Comparison of ENCODE assay signal across 16 cellular contexts in the genomic region with DNA sequence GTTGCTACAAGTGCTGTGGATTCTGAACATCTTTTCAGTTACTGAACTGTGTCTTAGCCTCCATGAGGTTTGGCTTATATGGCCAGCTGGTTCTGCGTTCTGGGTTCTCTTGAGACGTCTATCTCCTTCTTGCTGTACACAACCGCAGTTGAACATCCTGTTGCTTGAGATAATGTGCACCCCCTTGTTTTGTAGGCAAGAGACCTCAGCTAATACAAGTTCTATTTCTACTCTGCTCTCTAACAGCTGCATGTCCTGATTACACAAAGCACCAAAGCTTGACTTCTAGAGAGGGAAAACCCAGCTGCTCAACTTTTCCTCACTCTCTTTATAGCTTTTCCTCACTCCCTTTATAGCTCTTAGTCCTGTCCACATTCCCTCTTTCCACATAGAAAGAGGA.
"Had no signal": no experiment of that assay in that cellular context is flagged by ENCODE, and none has a peak within 500 bp of the region (broad histone marks: within the 10 kb centered on the region; RNA-seq: fewer than 3 reads in every experiment).

No MANE protein-coding gene starts in this region.

- H3K9me3 ChIP-seq: testis had no signal

- DNase-seq: activated CD4-positive, alpha-beta T cell treated with anti-CD3 and anti-CD28 coated beads, Interleukin-2, amount 50 U/mL, for 4 hours; activated effector memory CD4-positive, alpha-beta T cell treated with anti-CD3 and anti-CD28 coated beads, Interleukin-2, amount 50 U/mL, for 16 hours; activated T-cell treated with anti-CD3 and anti-CD28 coated beads, Interleukin-2, amount 50 U/mL, for 72 hours; caudate nucleus; dorsolateral prefrontal cortex; kidney; naive B cell; right cardiac atrium; small intestine; stimulated activated CD4-positive, alpha-beta T cell treated with anti-CD3 and anti-CD28 coated beads, Interleukin-4, amount 100 ng/mL, for 4 hours; testis had no signal

- H3K9ac ChIP-seq: neural progenitor cell had no signal

- H3K4me2 ChIP-seq: neural progenitor cell had no signal

- H2AFZ ChIP-seq: neural progenitor cell had no signal

- H3K4me3 ChIP-seq: dorsolateral prefrontal cortex, neural progenitor cell, testis had no signal

- H3K27ac ChIP-seq: dorsolateral prefrontal cortex, epithelial cell of prostate, foreskin keratinocyte, neural progenitor cell, testis had no signal

- H3K36me3 ChIP-seq: neural progenitor cell had no signal

- ATAC-seq: activated T-cell treated with anti-CD3 and anti-CD28 coated beads, Interleukin-2, amount 50 U/mL, for 72 hours; left lobe of liver; right cardiac atrium; stimulated activated memory B cell treated with anti-CD40 and anti-IgM and Interleukin-4, amounts not matched to agents 10 μg/mL and 1 μg/mL and 100 μg/mL, for 72 hours had no signal

- H3K4me1 ChIP-seq: testis had no signal

- H3K27me3 ChIP-seq: dorsolateral prefrontal cortex, foreskin keratinocyte, neural progenitor cell, testis had no signal
